In genomic region chr11:74233683-74234082, GRCh38 we compare ENCODE assay signal across 26 cellular contexts.
DNase-seq lines count a peak whose midpoint lies in the region; ATAC-seq, FAIRE-seq and TF ChIP-seq lines count a peak whose summit lies in the region.
"Had no signal": no experiment of that assay in that cellular context is flagged by ENCODE, and none has a peak within 500 bp of the region (broad histone marks: within the 10 kb centered on the region; RNA-seq: fewer than 3 reads in every experiment).

No MANE protein-coding gene starts in this region.

- H2BK12ac ChIP-seq in mesenchymal stem cell (ENCODE audit: low read length in 2 of 2), result no peak overlapping the region

- DNase-seq in CD4-positive, CD25-positive, alpha-beta regulatory T cell, result no peak
- no peak for DNase-seq in CD4-positive, alpha-beta memory T cell
- DNase-seq in mesenchymal stem cell (no peak), psoas muscle (no peak), pancreas (no peak), T-cell (no peak)
- no peak for DNase-seq in stimulated activated naive B cell treated with anti-CD40 and anti-IgM and Interleukin-4, amounts not matched to agents 10 μg/mL and 1 μg/mL and 100 μg/mL, for 72 hours
- DNase-seq: 8988T; ACHN; AML-193; BE2C; CD8-positive, alpha-beta memory T cell; DMS 273 treated with DMSO at 0.1 percent for 48 hours; DMS79; EL; GDM1; GM23248; H7; HCEC 1CT had no signal

- no peaks in the 10 kb centered on the region for H3K9me3 Mint-ChIP-seq in CD4-positive, CD25-positive, alpha-beta regulatory T cell
- no peaks in the 10 kb centered on the region for H3K9me3 Mint-ChIP-seq in CD4-positive, alpha-beta memory T cell
- H3K9me3 Mint-ChIP-seq in stimulated activated naive B cell treated with anti-CD40 and anti-IgM and Interleukin-4, amounts not matched to agents 10 μg/mL and 1 μg/mL and 100 μg/mL, for 72 hours, result no peaks in the 10 kb centered on the region
- H3K9me3 Mint-ChIP-seq in T-cell, result no peaks in the 10 kb centered on the region
- H3K9me3 Mint-ChIP-seq: CD14-positive monocyte; CD8-positive, alpha-beta memory T cell had no signal

- no peaks in the 10 kb centered on the region for H3K27me3 ChIP-seq in CD4-positive, CD25-positive, alpha-beta regulatory T cell (ENCODE audit: control insufficient read depth, insufficient read depth, low read length)
- no peaks in the 10 kb centered on the region for H3K27me3 ChIP-seq in CD4-positive, alpha-beta memory T cell (ENCODE audit: insufficient read depth, low read length)
- H3K27me3 ChIP-seq in mesenchymal stem cell (ENCODE audit: control insufficient read depth in 1 of 2, insufficient read depth in 1 of 2, low read length in 2 of 2) (no peaks in the 10 kb centered on the region), psoas muscle (ENCODE audit: insufficient read depth in 3 of 3, low read length in 2 of 3) (no peaks in the 10 kb centered on the region), pancreas (no peaks in the 10 kb centered on the region)
- H3K27me3 ChIP-seq: BE2C; BLaER1 treated with 17β-estradiol and CSF1 and Interleukin-3, amounts not matched to agents 10 nM and 100 nM had no signal

- no peaks in the 10 kb centered on the region for H3K9me3 ChIP-seq in CD4-positive, CD25-positive, alpha-beta regulatory T cell (ENCODE audit: control insufficient read depth in 2 of 2, low read length in 2 of 2)
- H3K9me3 ChIP-seq in CD4-positive, alpha-beta memory T cell (ENCODE audit: control insufficient read depth in 1 of 2, low read length in 2 of 2), result no peaks in the 10 kb centered on the region
- H3K9me3 ChIP-seq in mesenchymal stem cell (ENCODE audit: control insufficient read depth, low read length) (no peaks in the 10 kb centered on the region), psoas muscle (no peaks in the 10 kb centered on the region), pancreas (no peaks in the 10 kb centered on the region)
- H3K9me3 ChIP-seq: A549; BE2C; BLaER1 treated with 17β-estradiol and CSF1 and Interleukin-3, amounts not matched to agents 10 nM and 100 nM had no signal

- H3K4me2 ChIP-seq in mesenchymal stem cell (ENCODE audit: low read length, poor library complexity, severe bottlenecking), result no peak overlapping the region
- H3K4me2 ChIP-seq: A549; BLaER1 treated with 17β-estradiol and CSF1 and Interleukin-3, amounts not matched to agents 10 nM and 100 nM had no signal

- no peak overlapping the region for H3K9ac ChIP-seq in mesenchymal stem cell (ENCODE audit: low read length)
- H3K9ac ChIP-seq: BLaER1 treated with 17β-estradiol and CSF1 and Interleukin-3, amounts not matched to agents 10 nM and 100 nM; GM23248 had no signal

- H3K14ac ChIP-seq in mesenchymal stem cell (ENCODE audit: low read length in 2 of 2), result no peak overlapping the region

- H3K4me3 ChIP-seq in CD4-positive, CD25-positive, alpha-beta regulatory T cell (ENCODE audit: low read depth, low read length), result no peak overlapping the region
- no peak overlapping the region for H3K4me3 ChIP-seq in CD4-positive, alpha-beta memory T cell (ENCODE audit: low read length in 2 of 2)
- no peak overlapping the region for H3K4me3 ChIP-seq in mesenchymal stem cell (ENCODE audit: insufficient read depth in 1 of 2, low read depth in 1 of 2, low read length in 2 of 2)
- H3K4me3 ChIP-seq in psoas muscle, result no peak overlapping the region
- no peak overlapping the region for H3K4me3 ChIP-seq in pancreas
- H3K4me3 ChIP-seq: A549; BLaER1 treated with 17β-estradiol and CSF1 and Interleukin-3, amounts not matched to agents 10 nM and 100 nM; GM23248 had no signal

- POLR2A ChIA-PET in CD4-positive, alpha-beta memory T cell (lab: Charles Lee; ENCODE audit: partially characterized antibody), result no interaction called here
- POLR2A ChIA-PET in T-cell (lab: Charles Lee), result interaction anchor here in 1 of 2 donors (0.6 kb wide), 1 partner anchor 613 kb away, joined by 7 read pairs; no protein-coding TSS in a partner anchor

- no peak overlapping the region for H3K4ac ChIP-seq in mesenchymal stem cell (ENCODE audit: low read depth in 1 of 2, low read length in 2 of 2)

- TF ChIP-seq CTCF in psoas muscle (IDR thresholded peaks at IDR 0.05) (no peak), pancreas (IDR thresholded peaks at IDR 0.05) (no peak)

- peaks cover 12% of the 10 kb centered on the region for H3K79me1 ChIP-seq in mesenchymal stem cell (replicated peaks; ENCODE audit: low read length, poor library complexity, severe bottlenecking)

- H4K8ac ChIP-seq in mesenchymal stem cell (ENCODE audit: low read length), result no peak overlapping the region

- H3K27me3 Mint-ChIP-seq in CD4-positive, CD25-positive, alpha-beta regulatory T cell, result no peaks in the 10 kb centered on the region
- H3K27me3 Mint-ChIP-seq in CD4-positive, alpha-beta memory T cell, result no peaks in the 10 kb centered on the region
- H3K27me3 Mint-ChIP-seq in stimulated activated naive B cell treated with anti-CD40 and anti-IgM and Interleukin-4, amounts not matched to agents 10 μg/mL and 1 μg/mL and 100 μg/mL, for 72 hours, result no peaks in the 10 kb centered on the region
- H3K27me3 Mint-ChIP-seq in T-cell, result no peaks in the 10 kb centered on the region
- H3K27me3 Mint-ChIP-seq: CD8-positive, alpha-beta memory T cell had no signal

- H3K36me3 ChIP-seq in CD4-positive, CD25-positive, alpha-beta regulatory T cell (ENCODE audit: control insufficient read depth, insufficient read depth, low read length), result peaks cover 34% of the 10 kb centered on the region
- peaks cover 7% of the 10 kb centered on the region for H3K36me3 ChIP-seq in CD4-positive, alpha-beta memory T cell (ENCODE audit: insufficient read depth, low read length)
- H3K36me3 ChIP-seq in mesenchymal stem cell (ENCODE audit: control insufficient read depth in 1 of 2, insufficient read depth in 2 of 2, low read depth in 1 of 2, low read length in 2 of 2) (peaks cover 17 to 82% of the 10 kb centered on the region in 2 experiments), psoas muscle (ENCODE audit: insufficient read depth in 1 of 2, low read depth in 1 of 2) (peaks cover 3 to 81% of the 10 kb centered on the region in 2 donors), pancreas (peaks cover 0 to 18% (median 0%) of the 10 kb centered on the region in 3 donors)

- no peak for ATAC-seq in CD4-positive, CD25-positive, alpha-beta regulatory T cell (ENCODE audit: low read depth in 2 of 2)
- peak; percentile 76 to 78 for ATAC-seq in stimulated activated naive B cell treated with anti-CD40 and anti-IgM and Interleukin-4, amounts not matched to agents 10 μg/mL and 1 μg/mL and 100 μg/mL, for 72 hours (replicated peaks)
- no peak for ATAC-seq in psoas muscle
- ATAC-seq in pancreas, result no peak
- ATAC-seq in T-cell (replicated peaks in 1 of 4), result no peak
- ATAC-seq: A549 had no signal

- H3K27ac Mint-ChIP-seq in CD4-positive, CD25-positive, alpha-beta regulatory T cell, result no peak overlapping the region
- H3K27ac Mint-ChIP-seq in CD4-positive, alpha-beta memory T cell, result no peak overlapping the region
- no peak overlapping the region for H3K27ac Mint-ChIP-seq in stimulated activated naive B cell treated with anti-CD40 and anti-IgM and Interleukin-4, amounts not matched to agents 10 μg/mL and 1 μg/mL and 100 μg/mL, for 72 hours
- no peak overlapping the region for H3K27ac Mint-ChIP-seq in T-cell
- H3K27ac Mint-ChIP-seq: CD14-positive monocyte had no signal

- peaks cover 13% of the 10 kb centered on the region for H3K4me1 ChIP-seq in CD4-positive, CD25-positive, alpha-beta regulatory T cell (ENCODE audit: control insufficient read depth, insufficient read depth, low read length, poor library complexity, severe bottlenecking)
- peaks cover 32% of the 10 kb centered on the region for H3K4me1 ChIP-seq in CD4-positive, alpha-beta memory T cell (ENCODE audit: insufficient read depth, low read length)
- no peaks in the 10 kb centered on the region for H3K4me1 ChIP-seq in mesenchymal stem cell (ENCODE audit: control insufficient read depth, insufficient read depth, low read depth, low read length)
- peaks cover 1% of the 10 kb centered on the region for H3K4me1 ChIP-seq in psoas muscle
- H3K4me1 ChIP-seq in pancreas, result no peaks in the 10 kb centered on the region
- H3K4me1 ChIP-seq: A549, BE2C had no signal

- no peak overlapping the region for H3K4me3 Mint-ChIP-seq in CD4-positive, CD25-positive, alpha-beta regulatory T cell
- no peak overlapping the region for H3K4me3 Mint-ChIP-seq in CD4-positive, alpha-beta memory T cell
- H3K4me3 Mint-ChIP-seq in stimulated activated naive B cell treated with anti-CD40 and anti-IgM and Interleukin-4, amounts not matched to agents 10 μg/mL and 1 μg/mL and 100 μg/mL, for 72 hours, result no peak overlapping the region
- no peak overlapping the region for H3K4me3 Mint-ChIP-seq in T-cell
- H3K4me3 Mint-ChIP-seq: CD14-positive monocyte had no signal

- H3K27ac ChIP-seq in CD4-positive, CD25-positive, alpha-beta regulatory T cell (ENCODE audit: insufficient read depth, low read length, poor library complexity, severe bottlenecking), result peak overlapping the region; percentile 29
- H3K27ac ChIP-seq in CD4-positive, alpha-beta memory T cell (ENCODE audit: low read depth, low read length), result peak overlapping the region; percentile 35
- peak overlapping the region; percentile 14 for H3K27ac ChIP-seq in mesenchymal stem cell (ENCODE audit: low read length, poor library complexity, severe bottlenecking)
- no peak overlapping the region for H3K27ac ChIP-seq in psoas muscle
- H3K27ac ChIP-seq in pancreas, result no peak overlapping the region
- H3K27ac ChIP-seq: A549; BLaER1 treated with 17β-estradiol and CSF1 and Interleukin-3, amounts not matched to agents 10 nM and 100 nM; GM23248 had no signal

- WGBS in mesenchymal stem cell, result 89% methylated on average over 3 of the region's 3 CpGs
- 94 to 97% (median 96%) methylated on average over 3 of the region's 3 CpGs for WGBS in psoas muscle, 3 donors
- 91% methylated on average over 3 of the region's 3 CpGs for WGBS in pancreas, 2 donors

- no peak overlapping the region for H3K18ac ChIP-seq in mesenchymal stem cell (ENCODE audit: low read depth in 1 of 2, low read length in 2 of 2)

- H4K91ac ChIP-seq in mesenchymal stem cell (ENCODE audit: low read length), result no peak overlapping the region

- H2AFZ ChIP-seq in mesenchymal stem cell (ENCODE audit: low read depth, low read length), result no peak overlapping the region
- H2AFZ ChIP-seq: GM23248 had no signal

- intact Hi-C loops in CD4-positive, alpha-beta memory T cell (cut with micrococcal nuclease), result loop anchor here (2.0 kb wide), 1 partner anchor 63 kb away; the partner anchor contains the start of genes C2CD3 and PPME1
- intact Hi-C loops in psoas muscle (cut with DNase I), result no loop called here
- intact Hi-C loops in pancreas (cut with DNase I), result no loop called here

- FAIRE-seq in pancreas (lab: Jason Lieb, UNC), result no peak
- FAIRE-seq: A549, D721Med, GM12891, GM18507, H1 had no signal

- H3K36me3 Mint-ChIP-seq in CD4-positive, CD25-positive, alpha-beta regulatory T cell, result peaks cover 22% of the 10 kb centered on the region
- peaks cover 21 to 29% of the 10 kb centered on the region in 2 donors for H3K36me3 Mint-ChIP-seq in CD4-positive, alpha-beta memory T cell
- peaks cover 7 to 22% of the 10 kb centered on the region in 2 donors for H3K36me3 Mint-ChIP-seq in stimulated activated naive B cell treated with anti-CD40 and anti-IgM and Interleukin-4, amounts not matched to agents 10 μg/mL and 1 μg/mL and 100 μg/mL, for 72 hours
- peaks cover 25% of the 10 kb centered on the region for H3K36me3 Mint-ChIP-seq in T-cell

- no peak overlapping the region for H2AK5ac ChIP-seq in mesenchymal stem cell (ENCODE audit: low read length, severe bottlenecking)

- peaks cover 6 to 20% (median 14%) of the 10 kb centered on the region in 4 donors for H3K4me1 Mint-ChIP-seq in CD4-positive, CD25-positive, alpha-beta regulatory T cell
- H3K4me1 Mint-ChIP-seq in CD4-positive, alpha-beta memory T cell, result peaks cover 13 to 24% (median 17%) of the 10 kb centered on the region in 4 donors
- H3K4me1 Mint-ChIP-seq in stimulated activated naive B cell treated with anti-CD40 and anti-IgM and Interleukin-4, amounts not matched to agents 10 μg/mL and 1 μg/mL and 100 μg/mL, for 72 hours, result no peaks in the 10 kb centered on the region
- peaks cover 9 to 32% (median 26%) of the 10 kb centered on the region in 3 donors for H3K4me1 Mint-ChIP-seq in T-cell
- H3K4me1 Mint-ChIP-seq: CD14-positive monocyte had no signal

- CTCF ChIA-PET in CD4-positive, alpha-beta memory T cell (lab: Charles Lee; ENCODE audit: partially characterized antibody), result no interaction called here
- CTCF ChIA-PET in T-cell (lab: Charles Lee), result no interaction called here

- H3K23ac ChIP-seq in mesenchymal stem cell (ENCODE audit: low read length in 2 of 2), result no peak overlapping the region

- H2BK15ac ChIP-seq in mesenchymal stem cell (ENCODE audit: low read depth, poor library complexity, severe bottlenecking), result no peak overlapping the region

- H2BK5ac ChIP-seq in mesenchymal stem cell (ENCODE audit: low read depth, low read length, poor library complexity, severe bottlenecking), result no peak overlapping the region

- H2BK120ac ChIP-seq in mesenchymal stem cell (ENCODE audit: low read depth, low read length), result no peak overlapping the region

Comparison
In these comparisons a context has a peak if more than half of its experiments do, and no peak if none do; other contexts are left out.
1. ATAC-seq: peak in stimulated activated naive B cell treated with anti-CD40 and anti-IgM and Interleukin-4, amounts not matched to agents 10 μg/mL and 1 μg/mL and 100 μg/mL, for 72 hours (2 of 2); none in CD4-positive, CD25-positive, alpha-beta regulatory T cell (0 of 2), psoas muscle (0 of 4), pancreas (0 of 4) and T-cell (0 of 4).
2. H3K27ac ChIP-seq: peak in CD4-positive, CD25-positive, alpha-beta regulatory T cell (single experiment), CD4-positive, alpha-beta memory T cell (single experiment) and mesenchymal stem cell (single experiment); none in psoas muscle (single experiment) and pancreas (0 of 4).